In the genomic region with DNA sequence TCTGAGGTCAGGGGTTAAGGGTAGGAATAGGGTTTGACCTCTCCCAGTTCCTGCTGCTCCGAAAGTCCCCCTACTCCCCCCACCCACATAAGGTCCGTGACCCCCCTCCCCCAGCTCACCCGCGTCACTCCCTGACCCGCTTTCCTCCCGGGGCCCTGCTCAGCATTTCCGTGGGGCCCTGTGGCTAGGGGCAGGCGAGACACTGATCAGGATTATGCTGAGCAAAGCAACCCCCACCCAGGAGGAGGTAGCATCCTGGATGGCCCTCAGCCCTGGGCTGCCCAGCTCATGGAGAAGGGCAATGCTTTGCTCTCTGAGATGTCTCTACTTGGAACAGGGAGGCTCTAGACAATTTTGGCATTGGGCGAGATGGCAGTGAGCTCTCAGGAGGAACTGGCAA, we compare ENCODE assay signal across 21 cellular contexts. TPM values are rescaled to one million over a fixed set of nuclear protein-coding genes. Genes with fewer than 3 reads are reported as not detected.
DNase-seq lines count a peak whose midpoint lies in the region; ATAC-seq and TF ChIP-seq lines count a peak whose summit lies in the region.
"Had no signal": no experiment of that assay in that cellular context is flagged by ENCODE, and none has a peak within 500 bp of the region (broad histone marks: within the 10 kb centered on the region; RNA-seq: fewer than 3 reads in every experiment).

No MANE protein-coding gene starts in this region.

- H3K36me3 ChIP-seq in NT2/D1 (ENCODE audit: insufficient read depth, insufficient read length, low read length) (no peaks in the 10 kb centered on the region), gastrocnemius medialis (no peaks in the 10 kb centered on the region)
- H3K36me3 ChIP-seq: HAP-1, left ventricle myocardium inferior had no signal

- peaks cover 33% of the 10 kb centered on the region for H3K4me1 Mint-ChIP-seq in activated naive CD8-positive, alpha-beta T cell treated with anti-CD3 and anti-CD28 coated beads, Interleukin-2, amount 10 ng/mL, durations not matched to agents 7 days and 5 days

- H3K4me1 ChIP-seq in NT2/D1 (ENCODE audit: insufficient read depth, insufficient read length) (peaks cover 52% of the 10 kb centered on the region), gastrocnemius medialis (peaks cover 49 to 64% of the 10 kb centered on the region in 2 donors)
- H3K4me1 ChIP-seq: HAP-1 had no signal

- TF ChIP-seq POLR2A in gastrocnemius medialis (IDR thresholded peaks at IDR 0.05), result no peak

- peak overlapping the region; percentile 41 for H3K4me3 Mint-ChIP-seq in activated naive CD8-positive, alpha-beta T cell treated with anti-CD3 and anti-CD28 coated beads, Interleukin-2, amount 10 ng/mL, durations not matched to agents 7 days and 5 days

- peak overlapping the region; percentile 51 for H3K9ac ChIP-seq in NT2/D1 (ENCODE audit: insufficient read length, low read depth)

- intact Hi-C loops in gastrocnemius medialis (cut with DNase I; ENCODE audit: low total_unique reads), result loop anchor here (10.0 kb wide), 1 partner anchor 813 kb away; no protein-coding TSS in a partner anchor

- peak; percentile 72 for DNase-seq in activated effector memory CD4-positive, alpha-beta T cell treated with anti-CD3 and anti-CD28 coated beads, Interleukin-2, amount 50 U/mL, for 16 hours
- DNase-seq in activated effector memory CD4-positive, alpha-beta T cell treated with Interleukin-2 at 50 U/mL for 16 hours, result no peak
- DNase-seq in NT2/D1 (ENCODE audit: low read depth, low spot score) (no peak), gastrocnemius medialis (no peak), occipital lobe (lab: John Stamatoyannopoulos, UW) (no peak), putamen (ENCODE audit: low spot score) (no peak), G401 (ENCODE audit: low spot score) (no peak)
- no peak for DNase-seq in activated naive CD8-positive, alpha-beta T cell treated with anti-CD3 and anti-CD28 coated beads, Interleukin-2, amount 10 ng/mL, durations not matched to agents 7 days and 5 days
- DNase-seq: aorta; glutamatergic neuron; left ventricle myocardium inferior; NCI-H187; NCI-H446; Right ventricle myocardium superior; stimulated activated CD4-positive, alpha-beta T cell treated with anti-CD3 and anti-CD28 coated beads, Interleukin-1b, Interleukin-23, amount 100 ng/mL, for 48 hours; upper lobe of right lung had no signal

- peaks cover 1% of the 10 kb centered on the region for H3K27me3 Mint-ChIP-seq in activated naive CD8-positive, alpha-beta T cell treated with anti-CD3 and anti-CD28 coated beads, Interleukin-2, amount 10 ng/mL, durations not matched to agents 7 days and 5 days

- H3K36me3 Mint-ChIP-seq in activated naive CD8-positive, alpha-beta T cell treated with anti-CD3 and anti-CD28 coated beads, Interleukin-2, amount 10 ng/mL, durations not matched to agents 7 days and 5 days, result no peaks in the 10 kb centered on the region

- no peak for TF ChIP-seq CTCF in gastrocnemius medialis (IDR thresholded peaks at IDR 0.05 in 4 of 5, conservative IDR thresholded peaks at IDR 0.05 in 1 of 5)

- in situ Hi-C loops in gastrocnemius medialis (cut with MboI; ENCODE audit: low sequenced_read_pairs in 4 of 4) (loop anchor here in 3 of 4 donors (5.0 to 25.0 kb wide), 3 partner anchors 41 to 241 kb away; partner anchors contain the start of gene SNX27 (in 1 of the 3)), G401 (cut with HindIII; ENCODE audit: low sequenced_read_pairs) (no loop called here)

- H3K4me3 ChIP-seq in NT2/D1 (ENCODE audit: insufficient read length, low read depth) (no peak overlapping the region), gastrocnemius medialis (peak overlapping the region in 1 of 4 donors; percentile 5)
- H3K4me3 ChIP-seq: HAP-1, left ventricle myocardium inferior, right lobe of liver, upper lobe of right lung had no signal

- H3K27me3 ChIP-seq in NT2/D1 (ENCODE audit: insufficient read depth, insufficient read length) (no peaks in the 10 kb centered on the region), gastrocnemius medialis (no peaks in the 10 kb centered on the region)
- H3K27me3 ChIP-seq: right lobe of liver, upper lobe of right lung had no signal

- H3K27ac ChIP-seq in gastrocnemius medialis, result peak overlapping the region; percentile 98 to 99 (median 99)
- H3K27ac ChIP-seq: left ventricle myocardium inferior, right lobe of liver, upper lobe of right lung had no signal

- POLR2A ChIA-PET in activated naive CD8-positive, alpha-beta T cell treated with anti-CD3 and anti-CD28 coated beads, Interleukin-2, amount 10 ng/mL, durations not matched to agents 7 days and 5 days (lab: Charles Lee), result interaction anchor here (0.8 to 1.6 kb wide), 2 partner anchors 65 to 317 kb away, joined by 3 to 4 read pairs; partner anchors contain the start of genes CGN and MRPL9

- ATAC-seq in activated naive CD8-positive, alpha-beta T cell treated with anti-CD3 and anti-CD28 coated beads, Interleukin-2, amount 10 ng/mL, durations not matched to agents 7 days and 5 days (ENCODE audit: low read depth), result no peak
- no peak for ATAC-seq in gastrocnemius medialis
- ATAC-seq: right lobe of liver, upper lobe of right lung had no signal

- H3K27ac Mint-ChIP-seq in activated naive CD8-positive, alpha-beta T cell treated with anti-CD3 and anti-CD28 coated beads, Interleukin-2, amount 10 ng/mL, durations not matched to agents 7 days and 5 days, result no peak overlapping the region

- H3K9me3 Mint-ChIP-seq in activated naive CD8-positive, alpha-beta T cell treated with anti-CD3 and anti-CD28 coated beads, Interleukin-2, amount 10 ng/mL, durations not matched to agents 7 days and 5 days, result no peaks in the 10 kb centered on the region

- no peaks in the 10 kb centered on the region for H3K9me3 ChIP-seq in NT2/D1 (ENCODE audit: insufficient read depth, low read length)
- H3K9me3 ChIP-seq in gastrocnemius medialis, result no peaks in the 10 kb centered on the region
- H3K9me3 ChIP-seq: HAP-1, left ventricle myocardium inferior, right lobe of liver, upper lobe of right lung had no signal

RNA-seq across cellular contexts. Expression of gene RORC, which starts 3.7 kb away (rescaled TPM):
- 1 to 10 TPM; 1.2 to 1.4 TPM for total RNA-seq in activated naive CD8-positive, alpha-beta T cell treated with anti-CD3 and anti-CD28 coated beads, Interleukin-2, amount 10 ng/mL, durations not matched to agents 7 days and 5 days
- total RNA-seq in gastrocnemius medialis (100 to 1,000 TPM in 3 of 4 donors, 10 to 100 TPM in 1; 61.3 to 251 (median 163) TPM), occipital lobe (0.16 TPM)
- total RNA-seq in G401 (2014; rRNA removed; shearing (Covaris generic)), result not detected in 2 replicates
- total RNA-seq: osteocyte had no signal

RNA-seq across cellular contexts. Expression of gene C2CD4D, which starts 11.8 kb away (rescaled TPM):
- under 1 TPM in 1 of 2 experiments, not detected in 1; 0.17 TPM for total RNA-seq in activated naive CD8-positive, alpha-beta T cell treated with anti-CD3 and anti-CD28 coated beads, Interleukin-2, amount 10 ng/mL, durations not matched to agents 7 days and 5 days
- total RNA-seq in gastrocnemius medialis (not detected), occipital lobe (0.16 TPM)
- not detected in 2 replicates for total RNA-seq in G401 (2014; rRNA removed; shearing (Covaris generic))
- total RNA-seq: aorta, left ventricle myocardium inferior, osteocyte, right lobe of liver, Right ventricle myocardium superior had no signal

RNA-seq across cellular contexts. Expression of gene LINGO4, which starts 22.6 kb away (rescaled TPM):
- under 1 TPM in 1 of 2 experiments, not detected in 1; 0.14 TPM for total RNA-seq in activated naive CD8-positive, alpha-beta T cell treated with anti-CD3 and anti-CD28 coated beads, Interleukin-2, amount 10 ng/mL, durations not matched to agents 7 days and 5 days
- total RNA-seq in gastrocnemius medialis, result 10 to 100 TPM in 2 of 4 donors, 1 to 10 TPM in 2; 4.2 to 24.5 (median 14.3) TPM
- not detected for total RNA-seq in occipital lobe
- not detected in 2 replicates for total RNA-seq in G401 (2014; rRNA removed; shearing (Covaris generic))
- total RNA-seq: aorta, osteocyte had no signal

RNA-seq across cellular contexts. Expression of gene THEM5, which starts 25.7 kb away (rescaled TPM):
- not detected for total RNA-seq in activated naive CD8-positive, alpha-beta T cell treated with anti-CD3 and anti-CD28 coated beads, Interleukin-2, amount 10 ng/mL, durations not matched to agents 7 days and 5 days
- not detected for total RNA-seq in gastrocnemius medialis
- not detected for total RNA-seq in occipital lobe
- not detected in 2 replicates for total RNA-seq in G401 (2014; rRNA removed; shearing (Covaris generic))
- total RNA-seq: aorta; left ventricle myocardium inferior; mucosa of gallbladder; osteocyte; right lobe of liver; Right ventricle myocardium superior; T-helper 1 cell treated with Interleukin-12 subunit alpha and Interleukin-12 subunit beta and Interleukin-4 antibody, amounts not matched to agents 30 ng/mL and 1 ng/mL, for 36 hours; upper lobe of right lung had no signal

RNA-seq across cellular contexts. Expression of gene TDRKH, which starts 37.6 kb away (rescaled TPM):
- total RNA-seq in activated naive CD8-positive, alpha-beta T cell treated with anti-CD3 and anti-CD28 coated beads, Interleukin-2, amount 10 ng/mL, durations not matched to agents 7 days and 5 days, result 10 to 100 TPM; 15.9 to 16.1 TPM
- total RNA-seq in gastrocnemius medialis (1 to 10 TPM; 3.9 to 8.3 (median 4.6) TPM), occipital lobe (17.6 TPM)
- 20.6 and 21.2 TPM in 2 replicates for total RNA-seq in G401 (2014; rRNA removed; shearing (Covaris generic))

Comparison
In these comparisons a context has a peak if more than half of its experiments do, and no peak if none do; other contexts are left out.
1. RNA of gene RORC, which starts 3.7 kb away (total RNA-seq): 61.3 to 251 TPM in gastrocnemius medialis; 1.2 to 1.4 TPM in activated naive CD8-positive, alpha-beta T cell treated with anti-CD3 and anti-CD28 coated beads, Interleukin-2, amount 10 ng/mL, durations not matched to agents 7 days and 5 days, 0.16 TPM in occipital lobe (single experiment) and not detected in G401; every median in the first group is over 10 times any median in the second.